1 cellular context compared by ENCODE assay signal in the genomic region with DNA sequence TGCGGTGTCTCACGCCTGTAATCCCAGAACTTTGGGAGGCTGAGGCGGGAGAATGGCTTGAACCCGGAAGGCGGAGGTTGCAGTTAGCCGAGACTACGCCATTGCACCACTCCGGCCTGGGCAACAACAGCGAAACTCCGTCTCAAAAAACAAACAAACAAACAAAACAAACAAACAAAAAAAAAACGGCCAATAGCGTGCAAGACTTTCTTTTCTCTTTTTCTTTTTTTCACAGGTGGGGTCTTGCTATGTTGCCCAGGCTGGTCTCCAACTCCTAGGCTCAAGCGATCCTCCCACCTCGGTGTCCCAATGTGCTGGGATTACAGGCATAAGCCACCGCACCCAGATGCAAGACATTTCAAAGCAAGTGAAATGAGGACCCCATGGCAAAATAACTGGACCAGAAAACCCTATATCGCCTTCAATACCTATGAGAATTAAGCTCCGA.
TF ChIP-seq lines count a peak whose summit lies in the region.

No MANE protein-coding gene starts in this region.

TF ChIP-seq in HCT116, 20 proteins besides CTCF, POLR2A, EP300 and RAD21 (continued from another document):
- TF ChIP-seq, protein P1, sequence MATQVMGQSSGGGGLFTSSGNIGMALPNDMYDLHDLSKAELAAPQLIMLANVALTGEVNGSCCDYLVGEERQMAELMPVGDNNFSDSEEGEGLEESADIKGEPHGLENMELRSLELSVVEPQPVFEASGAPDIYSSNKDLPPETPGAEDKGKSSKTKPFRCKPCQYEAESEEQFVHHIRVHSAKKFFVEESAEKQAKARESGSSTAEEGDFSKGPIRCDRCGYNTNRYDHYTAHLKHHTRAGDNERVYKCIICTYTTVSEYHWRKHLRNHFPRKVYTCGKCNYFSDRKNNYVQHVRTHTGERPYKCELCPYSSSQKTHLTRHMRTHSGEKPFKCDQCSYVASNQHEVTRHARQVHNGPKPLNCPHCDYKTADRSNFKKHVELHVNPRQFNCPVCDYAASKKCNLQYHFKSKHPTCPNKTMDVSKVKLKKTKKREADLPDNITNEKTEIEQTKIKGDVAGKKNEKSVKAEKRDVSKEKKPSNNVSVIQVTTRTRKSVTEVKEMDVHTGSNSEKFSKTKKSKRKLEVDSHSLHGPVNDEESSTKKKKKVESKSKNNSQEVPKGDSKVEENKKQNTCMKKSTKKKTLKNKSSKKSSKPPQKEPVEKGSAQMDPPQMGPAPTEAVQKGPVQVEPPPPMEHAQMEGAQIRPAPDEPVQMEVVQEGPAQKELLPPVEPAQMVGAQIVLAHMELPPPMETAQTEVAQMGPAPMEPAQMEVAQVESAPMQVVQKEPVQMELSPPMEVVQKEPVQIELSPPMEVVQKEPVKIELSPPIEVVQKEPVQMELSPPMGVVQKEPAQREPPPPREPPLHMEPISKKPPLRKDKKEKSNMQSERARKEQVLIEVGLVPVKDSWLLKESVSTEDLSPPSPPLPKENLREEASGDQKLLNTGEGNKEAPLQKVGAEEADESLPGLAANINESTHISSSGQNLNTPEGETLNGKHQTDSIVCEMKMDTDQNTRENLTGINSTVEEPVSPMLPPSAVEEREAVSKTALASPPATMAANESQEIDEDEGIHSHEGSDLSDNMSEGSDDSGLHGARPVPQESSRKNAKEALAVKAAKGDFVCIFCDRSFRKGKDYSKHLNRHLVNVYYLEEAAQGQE (IDR thresholded peaks at IDR 0.05; ENCODE audit: low read depth), result no peak
- no peak for TF ChIP-seq CEBPB (IDR thresholded peaks at IDR 0.05; ENCODE audit: low read depth)
- no peak for TF ChIP-seq EZH2 (IDR thresholded peaks at IDR 0.05)
